ENCODE assay signal across 8 cellular contexts in the genomic region with DNA sequence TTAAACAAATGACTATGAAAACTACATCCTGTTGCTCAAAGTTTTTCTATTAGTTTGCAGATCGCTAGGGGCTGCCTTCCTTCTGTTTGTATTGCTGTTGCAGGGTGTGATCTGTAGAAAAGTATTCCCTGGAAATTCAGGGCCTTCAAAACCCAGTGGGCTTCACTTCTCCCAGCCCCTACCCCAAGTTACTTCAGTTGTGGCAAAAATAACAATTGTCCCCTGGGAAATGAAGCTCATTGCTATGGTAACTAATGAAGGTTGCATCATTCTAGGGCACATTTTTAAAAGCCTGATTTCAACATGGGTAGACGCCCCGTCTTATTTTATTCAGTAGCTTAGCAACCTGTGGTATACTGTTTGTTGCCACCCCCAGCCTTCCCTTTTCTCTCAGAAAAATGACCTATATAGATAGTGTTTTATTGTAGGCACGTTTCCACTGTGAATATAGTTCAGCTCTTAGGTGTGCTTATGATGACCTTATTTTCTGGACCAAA.
A peak's percentile ranks its signal among the peaks of the same experiment; 100 is the strongest.
DNase-seq lines count a peak whose midpoint lies in the region; ATAC-seq and TF ChIP-seq lines count a peak whose summit lies in the region.

No MANE protein-coding gene starts in this region.

- H3K36me3 ChIP-seq in HUES64 (ENCODE audit: insufficient read depth, low read length), result no peaks in the 10 kb centered on the region
- no peaks in the 10 kb centered on the region for H3K36me3 ChIP-seq in thoracic aorta

- no peaks in the 10 kb centered on the region for H3K27me3 Mint-ChIP-seq in activated T-helper 2 cell treated with anti-CD3 and anti-CD28 coated beads, Interferon-gamma antibody, Interleukin-2, Interleukin-4, amounts not matched to agents 10 μg/mL and 5 μg/mL and 100 μg/mL, durations not matched to agents 14 hours and 24 hours and 36 hours (ENCODE audit: low read depth)

- H3K4me1 Mint-ChIP-seq in activated T-helper 2 cell treated with anti-CD3 and anti-CD28 coated beads, Interferon-gamma antibody, Interleukin-2, Interleukin-4, amounts not matched to agents 10 μg/mL and 5 μg/mL and 100 μg/mL, durations not matched to agents 14 hours and 24 hours and 36 hours (ENCODE audit: low read depth), result peaks cover 31% of the 10 kb centered on the region

- H3K27ac Mint-ChIP-seq in activated T-helper 2 cell treated with anti-CD3 and anti-CD28 coated beads, Interferon-gamma antibody, Interleukin-2, Interleukin-4, amounts not matched to agents 10 μg/mL and 5 μg/mL and 100 μg/mL, durations not matched to agents 14 hours and 24 hours and 36 hours, result peak overlapping the region; percentile 43

- no peaks in the 10 kb centered on the region for H3K27me3 ChIP-seq in HUES64 (ENCODE audit: insufficient read depth, low read length)
- no peaks in the 10 kb centered on the region for H3K27me3 ChIP-seq in thoracic aorta (replicated peaks; ENCODE audit: insufficient read depth)

- WGBS in HUES64, result 62% methylated on average over 4 of the region's 4 CpGs

- H3K27ac ChIP-seq in HUES64 (ENCODE audit: low read depth, low read length) (peak overlapping the region; percentile 85), thoracic aorta (no peak overlapping the region)

- intact Hi-C loops in activated T-helper 2 cell treated with anti-CD3 and anti-CD28 coated beads, Interferon-gamma antibody, Interleukin-2, Interleukin-4, amounts not matched to agents 10 μg/mL and 5 μg/mL and 100 μg/mL, durations not matched to agents 14 hours and 24 hours and 36 hours (cut with micrococcal nuclease), result no loop called here
- intact Hi-C loops in left ventricle myocardium superior (cut with micrococcal nuclease), result no loop called here

- H3K9ac ChIP-seq in HUES64 (ENCODE audit: low read depth, low read length), result peak overlapping the region; percentile 55

- H3K4me3 Mint-ChIP-seq in activated T-helper 2 cell treated with anti-CD3 and anti-CD28 coated beads, Interferon-gamma antibody, Interleukin-2, Interleukin-4, amounts not matched to agents 10 μg/mL and 5 μg/mL and 100 μg/mL, durations not matched to agents 14 hours and 24 hours and 36 hours (ENCODE audit: low read depth), result no peak overlapping the region

- peak; percentile 68 for DNase-seq in GM03348 (ENCODE audit: low spot score)
- no peak for DNase-seq in activated T-helper 2 cell treated with anti-CD3 and anti-CD28 coated beads, Interferon-gamma antibody, Interleukin-2, Interleukin-4, amounts not matched to agents 10 μg/mL and 5 μg/mL and 100 μg/mL, durations not matched to agents 14 hours and 24 hours and 36 hours (ENCODE audit: low spot score)
- DNase-seq in left ventricle myocardium superior, result no peak
- DNase-seq in thoracic aorta (ENCODE audit: low spot score), result no peak
- no peak for DNase-seq in stimulated activated CD4-positive, alpha-beta T cell treated with anti-CD3 and anti-CD28 coated beads, Interleukin-4, amount 100 ng/mL, for 4 hours
- no peak for DNase-seq in DMS153 (lab: John Stamatoyannopoulos, UW)
- no peak for DNase-seq in putamen (ENCODE audit: low spot score)

- no peak for TF ChIP-seq CTCF in thoracic aorta (IDR thresholded peaks at IDR 0.05)

- H3K4me1 ChIP-seq in HUES64 (ENCODE audit: insufficient read depth, low read length), result peaks cover 49% of the 10 kb centered on the region
- H3K4me1 ChIP-seq in thoracic aorta (ENCODE audit: control insufficient read depth in 1 of 2, low read depth in 2 of 2), result peaks cover 32 to 34% of the 10 kb centered on the region in 2 donors

- no peaks in the 10 kb centered on the region for H3K36me3 Mint-ChIP-seq in activated T-helper 2 cell treated with anti-CD3 and anti-CD28 coated beads, Interferon-gamma antibody, Interleukin-2, Interleukin-4, amounts not matched to agents 10 μg/mL and 5 μg/mL and 100 μg/mL, durations not matched to agents 14 hours and 24 hours and 36 hours (ENCODE audit: low read depth)

- H3K9me3 ChIP-seq in HUES64 (ENCODE audit: insufficient read depth, low read depth, low read length) (no peaks in the 10 kb centered on the region), thoracic aorta (no peaks in the 10 kb centered on the region)

- ATAC-seq in left ventricle myocardium superior (peak; percentile 77), thoracic aorta (ENCODE audit: insufficient number of reproducible peaks, low FRiP score, low read depth) (peak; percentile 29)

- no peaks in the 10 kb centered on the region for H3K9me3 Mint-ChIP-seq in activated T-helper 2 cell treated with anti-CD3 and anti-CD28 coated beads, Interferon-gamma antibody, Interleukin-2, Interleukin-4, amounts not matched to agents 10 μg/mL and 5 μg/mL and 100 μg/mL, durations not matched to agents 14 hours and 24 hours and 36 hours

- H3K4me3 ChIP-seq in HUES64 (ENCODE audit: low read length), result no peak overlapping the region
- peak overlapping the region; percentile 39 for H3K4me3 ChIP-seq in thoracic aorta
